Comparison of ENCODE assay signal across 11 cellular contexts in genomic region chr10:76882245-76882644, GRCh38.
DNase-seq lines count a peak whose midpoint lies in the region; ATAC-seq and TF ChIP-seq lines count a peak whose summit lies in the region.
"Had no signal": no experiment of that assay in that cellular context is flagged by ENCODE, and none has a peak within 500 bp of the region (broad histone marks: within the 10 kb centered on the region; RNA-seq: fewer than 3 reads in every experiment).

No MANE protein-coding gene starts in this region.

- peak overlapping the region in 1 of 2 donors; percentile 17 for H3K4me3 Mint-ChIP-seq in effector memory CD8-positive, alpha-beta T cell

- H3K27ac ChIP-seq in ascending aorta = no peak overlapping the region

- ATAC-seq in GM18498 (IDR thresholded peaks at IDR 0.05; ENCODE audit: unreplicated experiment) (peak; percentile 75), GM21360 (IDR thresholded peaks at IDR 0.05; ENCODE audit: unreplicated experiment) (peak; percentile 42), HG03354 (IDR thresholded peaks at IDR 0.05; ENCODE audit: poor library complexity, severe bottlenecking, unreplicated experiment) (peak; percentile 66)
- peak; percentile 58 for ATAC-seq in effector memory CD8-positive, alpha-beta T cell (replicated peaks)
- ATAC-seq: esophagus mucosa had no signal

- H3K9me3 ChIP-seq in ascending aorta = no peaks in the 10 kb centered on the region

- intact Hi-C loops in ascending aorta (cut with DNase I) = no loop called here

- no peaks in the 10 kb centered on the region for H3K27me3 Mint-ChIP-seq in effector memory CD8-positive, alpha-beta T cell

- peak overlapping the region in 1 of 2 donors; percentile 16 for H3K27ac Mint-ChIP-seq in effector memory CD8-positive, alpha-beta T cell

- H3K36me3 Mint-ChIP-seq in effector memory CD8-positive, alpha-beta T cell (ENCODE audit: insufficient read depth) = no peaks in the 10 kb centered on the region

- H3K4me1 ChIP-seq in ascending aorta = peaks cover 0 to 2% of the 10 kb centered on the region in 2 donors

- no peaks in the 10 kb centered on the region for H3K36me3 ChIP-seq in ascending aorta

- no peak for DNase-seq in effector memory CD8-positive, alpha-beta T cell
- DNase-seq in HCEC 1CT (no peak), NCI-H774 (lab: John Stamatoyannopoulos, UW) (no peak), SIG-M5 treated with dmso at 0.1 percent for 504 hours (lab: John Stamatoyannopoulos, UW; ENCODE audit: unreplicated experiment) (no peak), ascending aorta (ENCODE audit: low spot score in 2 of 2) (no peak)
- DNase-seq: left cardiac atrium, NCI-H1694 had no signal

- H3K4me1 Mint-ChIP-seq in effector memory CD8-positive, alpha-beta T cell (ENCODE audit: low read depth in 2 of 2) = peaks cover 0 to 7% of the 10 kb centered on the region in 2 donors

- peaks cover 5 to 14% of the 10 kb centered on the region in 2 donors for H3K9me3 Mint-ChIP-seq in effector memory CD8-positive, alpha-beta T cell

- H3K27me3 ChIP-seq in ascending aorta = no peaks in the 10 kb centered on the region

- no peak overlapping the region for H3K4me3 ChIP-seq in ascending aorta

- TF ChIP-seq CTCF in ascending aorta (IDR thresholded peaks at IDR 0.05) = no peak
